10 cellular contexts compared by ENCODE assay signal in genomic region chr1:225816643-225817538, GRCh38. TPM values are rescaled to one million over a fixed set of nuclear protein-coding genes. Genes with fewer than 3 reads are reported as not detected.
DNase-seq lines count a peak whose midpoint lies in the region; ATAC-seq, FAIRE-seq and TF ChIP-seq lines count a peak whose summit lies in the region.
"Had no signal": no experiment of that assay in that cellular context is flagged by ENCODE, and none has a peak within 500 bp of the region (broad histone marks: within the 10 kb centered on the region; RNA-seq: fewer than 3 reads in every experiment).

No MANE protein-coding gene starts in this region.

- H3K79me2 ChIP-seq in HepG2 (ENCODE audit: insufficient read depth, low read length) (peaks cover 41% of the 10 kb centered on the region), smooth muscle cell (ENCODE audit: low read depth) (peaks cover 24% of the 10 kb centered on the region)

- no peaks in the 10 kb centered on the region for H3K9me3 Mint-ChIP-seq in HFFc6
- no peaks in the 10 kb centered on the region for H3K9me3 Mint-ChIP-seq in CD4-positive, alpha-beta memory T cell

- CTCF ChIA-PET in HepG2 (lab: Yijun Ruan, JAX; ENCODE audit: low intra/inter-chr PET ratio, low total read pairs): no interaction called here
- CTCF ChIA-PET in CD4-positive, alpha-beta memory T cell (lab: Charles Lee; ENCODE audit: partially characterized antibody): interaction anchor here (0.6 kb wide), 1 partner anchor 108 kb away, joined by 3 read pairs; no protein-coding TSS in a partner anchor

- intact Hi-C loops in HepG2 (cut with micrococcal nuclease; ENCODE audit: unreplicated experiment): no loop called here
- intact Hi-C loops in CD4-positive, alpha-beta memory T cell (cut with micrococcal nuclease): no loop called here

- in situ Hi-C loops in HepG2 (cut with HindIII; ENCODE audit: extremely low pct_ligation_motif_present, low pct_unique_long_range_greater_than_20kb): no loop called here

- peaks cover 28% of the 10 kb centered on the region for H3F3A ChIP-seq in smooth muscle cell (ENCODE audit: low read depth)

- H3K27me3 ChIP-seq in HepG2 (ENCODE audit: control insufficient read depth in 1 of 2, insufficient read depth in 2 of 2, low read length in 2 of 2) (no peaks in the 10 kb centered on the region), smooth muscle cell (ENCODE audit: low read depth) (no peaks in the 10 kb centered on the region), SJCRH30 (no peaks in the 10 kb centered on the region)
- no peaks in the 10 kb centered on the region for H3K27me3 ChIP-seq in CD4-positive, alpha-beta memory T cell (ENCODE audit: insufficient read depth, low read length)

- H2AFZ ChIP-seq in HepG2 (ENCODE audit: low read length): no peak overlapping the region
- H2AFZ ChIP-seq in smooth muscle cell (ENCODE audit: low read depth): no peak overlapping the region

- H3K4me1 ChIP-seq in HepG2 (ENCODE audit: insufficient read depth, low read length) (peaks cover 93% of the 10 kb centered on the region), smooth muscle cell (ENCODE audit: low read depth) (peaks cover 30% of the 10 kb centered on the region), SJCRH30 (no peaks in the 10 kb centered on the region)
- no peaks in the 10 kb centered on the region for H3K4me1 ChIP-seq in CD4-positive, alpha-beta memory T cell (ENCODE audit: insufficient read depth, low read length)

- no peak for TF ChIP-seq EP300 in HepG2 (IDR thresholded peaks at IDR 0.05; ENCODE audit: low read depth in 2 of 2, low read length in 2 of 2)
- TF ChIP-seq EP300 in HepG2 (CRISPR knock-in tag; IDR thresholded peaks at IDR 0.05; ENCODE audit: borderline replicate concordance): no peak

- no peaks in the 10 kb centered on the region for H4K20me1 ChIP-seq in HepG2 (ENCODE audit: insufficient read depth, low read length)
- peaks cover 10% of the 10 kb centered on the region for H4K20me1 ChIP-seq in smooth muscle cell (ENCODE audit: low read depth)

- H3K4me2 ChIP-seq in HepG2 (ENCODE audit: low read depth, low read length) (no peak overlapping the region), smooth muscle cell (peak overlapping the region; percentile 20)

- H3K36me3 ChIP-seq in HepG2 (replicated peaks in 1 of 2; ENCODE audit: control insufficient read depth in 1 of 2, insufficient read depth in 2 of 2, low read length in 2 of 2): peaks cover 0 to 1% of the 10 kb centered on the region in 2 experiments; a peak in 2 of 5 replicates
- H3K36me3 ChIP-seq in smooth muscle cell (ENCODE audit: low read depth): no peaks in the 10 kb centered on the region
- no peaks in the 10 kb centered on the region for H3K36me3 ChIP-seq in SJCRH30
- H3K36me3 ChIP-seq in CD4-positive, alpha-beta memory T cell (ENCODE audit: insufficient read depth, low read length): no peaks in the 10 kb centered on the region

- no peaks in the 10 kb centered on the region for H3K9me3 ChIP-seq in HepG2 (ENCODE audit: low read length)
- no peaks in the 10 kb centered on the region for H3K9me3 ChIP-seq in smooth muscle cell (replicated peaks; ENCODE audit: low read depth)
- no peaks in the 10 kb centered on the region for H3K9me3 ChIP-seq in SJCRH30 (replicated peaks)
- H3K9me3 ChIP-seq in CD4-positive, alpha-beta memory T cell (ENCODE audit: control insufficient read depth in 1 of 2, low read length in 2 of 2): no peaks in the 10 kb centered on the region

- peaks cover 3% of the 10 kb centered on the region; the same call in 1 of the 2 replicates for H3K27me3 Mint-ChIP-seq in HFFc6 (ENCODE audit: insufficient read depth)
- H3K27me3 Mint-ChIP-seq in CD4-positive, alpha-beta memory T cell: no peaks in the 10 kb centered on the region

- no peak for DNase-seq in HFFc6
- peak; percentile 32 for DNase-seq in choroid plexus epithelial cell (ENCODE audit: low read depth)
- no peak for DNase-seq in HepG2 (ENCODE audit: low spot score)
- no peak for DNase-seq in smooth muscle cell (lab: John Stamatoyannopoulos, UW; ENCODE audit: unreplicated experiment)
- DNase-seq in SJCRH30: no peak
- no peak for DNase-seq in stimulated activated naive CD4-positive, alpha-beta T cell treated with Interleukin-2 at 50 U/mL for 16 hours (lab: John Stamatoyannopoulos, UW)
- DNase-seq in GM19240 (ENCODE audit: insufficient read length, low spot score): no peak
- no peak for DNase-seq in CD4-positive, alpha-beta memory T cell
- DNase-seq: NCI-H1105 treated with DMSO at 0.1 percent for 48 hours, T-helper 9 cell had no signal

- BruUV-seq in HepG2 (replicated peaks; lab: Mats Ljungman, UMichigan): no TSS peak

- 97% methylated on average over 10 of the region's 17 CpGs for WGBS in HepG2 (ENCODE audit: low lambda C conversion rate)
- 40% methylated on average over 16 of the region's 17 CpGs for WGBS in smooth muscle cell (ENCODE audit: low lambda C conversion rate)

- H3K27ac Mint-ChIP-seq in HFFc6: peak overlapping the region; percentile 94
- H3K27ac Mint-ChIP-seq in CD4-positive, alpha-beta memory T cell: no peak overlapping the region

- H3K27ac ChIP-seq in HepG2 (ENCODE audit: extremely low read length, insufficient read depth, low read length): peak overlapping the region; percentile 46
- H3K27ac ChIP-seq in smooth muscle cell (ENCODE audit: low read depth): peak overlapping the region; percentile 63
- H3K27ac ChIP-seq in SJCRH30: no peak overlapping the region
- H3K27ac ChIP-seq in CD4-positive, alpha-beta memory T cell (ENCODE audit: low read depth, low read length): no peak overlapping the region

- TF ChIP-seq POLR2A in HepG2 (IDR thresholded peaks at IDR 0.05; ENCODE audit: insufficient read depth in 1 of 2, low read depth in 2 of 2, low read length in 2 of 2): no peak

- peaks cover 27% of the 10 kb centered on the region for H3K4me1 Mint-ChIP-seq in HFFc6 (ENCODE audit: low read depth)
- peaks cover 0 to under 1% (median 0%) of the 10 kb centered on the region in 4 donors for H3K4me1 Mint-ChIP-seq in CD4-positive, alpha-beta memory T cell

- no peak for ATAC-seq in HepG2

- no peaks in the 10 kb centered on the region for H3K36me3 Mint-ChIP-seq in HFFc6 (ENCODE audit: low read depth)
- no peaks in the 10 kb centered on the region for H3K36me3 Mint-ChIP-seq in CD4-positive, alpha-beta memory T cell

- H3K4me3 Mint-ChIP-seq in HFFc6: no peak overlapping the region
- H3K4me3 Mint-ChIP-seq in CD4-positive, alpha-beta memory T cell: no peak overlapping the region

- H3K4me3 ChIP-seq in choroid plexus epithelial cell (ENCODE audit: low read depth, low read length): no peak overlapping the region
- H3K4me3 ChIP-seq in HepG2 (replicated peaks in 1 of 3; ENCODE audit: insufficient read depth in 1 of 3, low read depth in 2 of 3, low read length in 3 of 3): no peak overlapping the region
- no peak overlapping the region for H3K4me3 ChIP-seq in smooth muscle cell
- H3K4me3 ChIP-seq in SJCRH30: no peak overlapping the region
- H3K4me3 ChIP-seq in CD4-positive, alpha-beta memory T cell (ENCODE audit: low read length in 2 of 2): no peak overlapping the region

- no peak for TF ChIP-seq CTCF in HFFc6 (IDR thresholded peaks at IDR 0.05)
- no peak for TF ChIP-seq CTCF in choroid plexus epithelial cell (conservative IDR thresholded peaks at IDR 0.05; ENCODE audit: low read depth, low read length)
- no peak for TF ChIP-seq CTCF in HepG2 (CRISPR knock-in tag; IDR thresholded peaks at IDR 0.05)
- no peak for TF ChIP-seq CTCF in smooth muscle cell (IDR thresholded peaks at IDR 0.05; ENCODE audit: borderline replicate concordance, insufficient read depth, poor library complexity, severe bottlenecking)

- TF ChIP-seq RAD21 in HepG2 (CRISPR knock-in tag; IDR thresholded peaks at IDR 0.05): no peak

- no peak overlapping the region; the same call in 1 of the 2 replicates for H3K9ac ChIP-seq in HepG2 (ENCODE audit: insufficient read depth, low read depth, low read length)
- H3K9ac ChIP-seq in smooth muscle cell (ENCODE audit: low read depth): no peak overlapping the region

- POLR2A ChIA-PET in HepG2 (lab: Yijun Ruan, JAX): interaction anchor here (1.2 kb wide), 1 partner anchor 39 kb away, joined by 3 read pairs; the partner anchor contains the start of gene SRP9
- POLR2A ChIA-PET in CD4-positive, alpha-beta memory T cell (lab: Charles Lee; ENCODE audit: partially characterized antibody): interaction anchor here (0.8 to 1.4 kb wide), 2 partner anchors 8 to 39 kb away, joined by 4 to 5 read pairs; partner anchors contain the start of gene SRP9

- no peak for FAIRE-seq in HepG2 (lab: Jason Lieb, UNC)

RNA-seq across cellular contexts. Expression of gene EPHX1, which starts 7.0 kb away (rescaled TPM):
- 10 to 100 TPM; 30.3 to 38.7 (median 34.9) TPM for total RNA-seq in HFFc6 (2021; fragmentation: NEBNext Ultra II Directional; extraction: Animal tissue kit (Norgen Biotek cat#: 25700))
- total RNA-seq in HepG2 (2016; rRNA removed; fragmentation: Illumina TruSeq; extraction: Trizol) (28.8 and 36.5 TPM in 2 replicates), smooth muscle cell (9.8 and 16.1 TPM in 2 replicates)
- total RNA-seq in HepG2 (2016; cell fraction: cytosol; rRNA removed; fragmentation: Illumina TruSeq; extraction: Trizol; ENCODE audit: low read depth): 20.0 and 23.1 TPM in 2 replicates
- total RNA-seq in HepG2 (2016; cell fraction: insoluble cytoplasmic fraction; rRNA removed; fragmentation: Illumina TruSeq; extraction: Trizol): 20.9 and 35.8 TPM in 2 replicates
- total RNA-seq in HepG2 (2016; cell fraction: membrane; rRNA removed; fragmentation: Illumina TruSeq; extraction: Trizol): 36.4 and 40.0 TPM in 2 replicates
- 48.7 and 54.7 TPM in 2 replicates for total RNA-seq in HepG2 (2016; cell fraction: nucleus; rRNA removed; fragmentation: Illumina TruSeq; extraction: Trizol)
- polyA plus RNA-seq in HepG2 (2011; rRNA removed) (27.7 and 38.3 TPM in 2 replicates), smooth muscle cell (22.2 and 29.2 TPM in 2 replicates)
- polyA plus RNA-seq in HepG2 (2011; cell fraction: cytosol; rRNA removed): 18.6 and 23.4 TPM in 2 replicates
- polyA plus RNA-seq in HepG2 (2011; cell fraction: nucleus; rRNA removed): 29.6 and 32.2 TPM in 2 replicates
- 80.6 and 134 TPM in 2 replicates for polyA plus RNA-seq in HepG2 (2012)
- 67.8 and 68.1 TPM in 2 replicates for polyA plus RNA-seq in HepG2 (2016; cell fraction: cytosol; fragmentation: Illumina TruSeq; extraction: Trizol; ENCODE audit: low read depth)
- polyA plus RNA-seq in HepG2 (2016; cell fraction: insoluble cytoplasmic fraction; fragmentation: Illumina TruSeq; extraction: Trizol; ENCODE audit: low read depth): 43.8 and 55.8 TPM in 2 replicates
- 77.2 and 87.4 TPM in 2 replicates for polyA plus RNA-seq in HepG2 (2016; cell fraction: membrane; fragmentation: Illumina TruSeq; extraction: Trizol; ENCODE audit: low read depth)
- polyA plus RNA-seq in HepG2 (2016; cell fraction: nucleus; fragmentation: Illumina TruSeq; extraction: Trizol; ENCODE audit: insufficient read depth, low read depth): 134 and 141 TPM in 2 replicates
- polyA minus RNA-seq in HepG2 (2011; rRNA and poly(A)+ RNA removed; ENCODE audit: low replicate concordance): 20.7 and 23.4 TPM in 2 replicates
- polyA minus RNA-seq in HepG2 (2011; cell fraction: cytosol; rRNA and poly(A)+ RNA removed): 21.0 and 23.9 TPM in 2 replicates
- polyA minus RNA-seq in HepG2 (2011; cell fraction: nucleus; rRNA and poly(A)+ RNA removed): 15.3 and 18.4 TPM in 2 replicates
- 6.3 and 7.2 TPM in 2 replicates for total RNA-seq in SJCRH30 (2014; rRNA removed; shearing (Covaris generic))
- 1 to 10 TPM; 2.1 to 3.0 TPM for total RNA-seq in CD4-positive, alpha-beta memory T cell
- under 1 TPM; 0.34 to 0.56 TPM for polyA plus RNA-seq in CD4-positive, alpha-beta memory T cell

RNA-seq across cellular contexts. Expression of gene SRP9, which starts 39.3 kb away (rescaled TPM):
- 100 to 1,000 TPM; 219 to 277 (median 246) TPM for total RNA-seq in HFFc6 (2021; fragmentation: NEBNext Ultra II Directional; extraction: Animal tissue kit (Norgen Biotek cat#: 25700))
- total RNA-seq in HepG2 (2016; rRNA removed; fragmentation: Illumina TruSeq; extraction: Trizol): 251 and 524 TPM in 2 replicates
- 34.2 and 43.4 TPM in 2 replicates for total RNA-seq in HepG2 (2016; cell fraction: cytosol; rRNA removed; fragmentation: Illumina TruSeq; extraction: Trizol; ENCODE audit: low read depth)
- 284 and 524 TPM in 2 replicates for total RNA-seq in HepG2 (2016; cell fraction: insoluble cytoplasmic fraction; rRNA removed; fragmentation: Illumina TruSeq; extraction: Trizol)
- 119 and 121 TPM in 2 replicates for total RNA-seq in HepG2 (2016; cell fraction: membrane; rRNA removed; fragmentation: Illumina TruSeq; extraction: Trizol)
- 114 and 119 TPM in 2 replicates for total RNA-seq in HepG2 (2016; cell fraction: nucleus; rRNA removed; fragmentation: Illumina TruSeq; extraction: Trizol)
- 217 and 307 TPM in 2 replicates for polyA plus RNA-seq in HepG2 (2011; rRNA removed)
- 155 and 238 TPM in 2 replicates for polyA plus RNA-seq in HepG2 (2011; cell fraction: cytosol; rRNA removed)
- polyA plus RNA-seq in HepG2 (2011; cell fraction: nucleus; rRNA removed): 51.6 and 71.1 TPM in 2 replicates
- polyA plus RNA-seq in HepG2 (2012): 199 and 240 TPM in 2 replicates
- 47.7 and 66.3 TPM in 2 replicates for polyA plus RNA-seq in HepG2 (2016; cell fraction: cytosol; fragmentation: Illumina TruSeq; extraction: Trizol; ENCODE audit: low read depth)
- 592 and 651 TPM in 2 replicates for polyA plus RNA-seq in HepG2 (2016; cell fraction: insoluble cytoplasmic fraction; fragmentation: Illumina TruSeq; extraction: Trizol; ENCODE audit: low read depth)
- 142 and 155 TPM in 2 replicates for polyA plus RNA-seq in HepG2 (2016; cell fraction: membrane; fragmentation: Illumina TruSeq; extraction: Trizol; ENCODE audit: low read depth)
- polyA plus RNA-seq in HepG2 (2016; cell fraction: nucleus; fragmentation: Illumina TruSeq; extraction: Trizol; ENCODE audit: insufficient read depth, low read depth): 229 and 237 TPM in 2 replicates
- polyA minus RNA-seq in HepG2 (2011; rRNA and poly(A)+ RNA removed; ENCODE audit: low replicate concordance): 170 and 215 TPM in 2 replicates
- polyA minus RNA-seq in HepG2 (2011; cell fraction: cytosol; rRNA and poly(A)+ RNA removed): 83.5 and 103 TPM in 2 replicates
- polyA minus RNA-seq in HepG2 (2011; cell fraction: nucleus; rRNA and poly(A)+ RNA removed): 38.2 and 45.3 TPM in 2 replicates
- 394 and 449 TPM in 2 replicates for total RNA-seq in smooth muscle cell
- polyA plus RNA-seq in smooth muscle cell: 301 TPM in 2 replicates
- total RNA-seq in SJCRH30 (2014; rRNA removed; shearing (Covaris generic)): 618 and 654 TPM in 2 replicates
- total RNA-seq in CD4-positive, alpha-beta memory T cell: 100 to 1,000 TPM; 141 to 151 TPM
- polyA plus RNA-seq in CD4-positive, alpha-beta memory T cell: 100 to 1,000 TPM; 290 to 500 TPM

Comparison
In these comparisons a context has a peak if more than half of its experiments do, and no peak if none do; other contexts are left out.
1. H3K27ac ChIP-seq: peak in HepG2 (single experiment) and smooth muscle cell (single experiment); none in SJCRH30 (single experiment) and CD4-positive, alpha-beta memory T cell (single experiment).